ENCODE assay signal across 9 cellular contexts in the genomic region with DNA sequence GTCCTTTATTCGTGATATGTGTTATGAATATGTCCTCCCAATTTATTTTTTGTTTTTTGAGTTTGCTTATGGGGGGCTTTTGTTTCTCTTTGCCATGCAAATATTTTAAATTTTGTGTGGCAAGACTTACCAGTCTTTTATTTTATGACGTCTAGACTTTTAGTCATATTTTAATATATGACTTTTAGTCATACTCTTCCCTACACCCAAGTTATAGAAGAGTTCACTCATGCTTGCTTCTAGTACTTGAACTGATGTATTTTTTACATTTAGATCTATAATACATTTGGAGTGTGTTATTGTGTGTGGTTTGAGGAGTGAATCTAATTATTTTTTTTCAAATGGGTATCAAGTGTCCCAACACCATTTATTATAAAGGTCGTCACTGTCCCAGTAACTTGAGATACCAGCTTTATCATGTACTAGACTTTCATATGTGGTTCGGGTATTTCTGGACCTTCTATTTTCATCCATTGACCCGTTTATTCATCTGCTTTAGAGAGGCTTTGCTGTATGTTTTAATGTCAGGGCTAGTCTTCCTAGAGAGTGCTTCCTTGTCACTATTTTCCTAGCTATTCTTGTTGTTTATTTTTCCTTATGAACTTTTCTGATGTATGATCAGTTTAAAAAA. TPM values are rescaled to one million over a fixed set of nuclear protein-coding genes. Genes with fewer than 3 reads are reported as not detected.
DNase-seq lines count a peak whose midpoint lies in the region; ATAC-seq and TF ChIP-seq lines count a peak whose summit lies in the region.
"Had no signal": no experiment of that assay in that cellular context is flagged by ENCODE, and none has a peak within 500 bp of the region (broad histone marks: within the 10 kb centered on the region; RNA-seq: fewer than 3 reads in every experiment).

No MANE protein-coding gene starts in this region.

- ATAC-seq in left cardiac atrium: no peak
- ATAC-seq in GM21825 (IDR thresholded peaks at IDR 0.05; ENCODE audit: unreplicated experiment): no peak
- no peak for ATAC-seq in body of pancreas

- WGBS in body of pancreas, 2 donors: 47 to 59% methylated on average over 5 of the region's 5 CpGs

- H3K4me3 ChIP-seq in right atrium auricular region (peak overlapping the region; percentile 28 to 61), ascending aorta (peak overlapping the region; percentile 48 to 58), mucosa of stomach (ENCODE audit: low read length) (no peak overlapping the region), vagina (peak overlapping the region; percentile 46 to 68), body of pancreas (no peak overlapping the region)

- H3K36me3 ChIP-seq in right atrium auricular region (no peaks in the 10 kb centered on the region), ascending aorta (no peaks in the 10 kb centered on the region), mucosa of stomach (ENCODE audit: control insufficient read depth, insufficient read depth, low read length) (no peaks in the 10 kb centered on the region), vagina (no peaks in the 10 kb centered on the region), body of pancreas (replicated peaks in 1 of 2; ENCODE audit: insufficient read depth in 1 of 2, low read depth in 2 of 2) (no peaks in the 10 kb centered on the region)

- peak overlapping the region; percentile 24 for H3K9ac ChIP-seq in mucosa of stomach (ENCODE audit: low read length)

- no peak for TF ChIP-seq CTCF in right atrium auricular region (IDR thresholded peaks at IDR 0.05)
- no peak for TF ChIP-seq CTCF in ascending aorta (IDR thresholded peaks at IDR 0.05)
- no peak for TF ChIP-seq CTCF in vagina (IDR thresholded peaks at IDR 0.05)
- no peak for TF ChIP-seq CTCF in body of pancreas (IDR thresholded peaks at IDR 0.05)

- no peak for DNase-seq in right atrium auricular region (ENCODE audit: low spot score)
- no peak for DNase-seq in left cardiac atrium
- no peak for DNase-seq in ascending aorta (ENCODE audit: low spot score in 2 of 2)
- DNase-seq in vagina (ENCODE audit: extremely low spot score in 2 of 2): no peak
- no peak for DNase-seq in body of pancreas
- no peak for DNase-seq in NCI-H187 (lab: John Stamatoyannopoulos, UW)
- DNase-seq: NCI-H524 had no signal

- H3K27me3 ChIP-seq in right atrium auricular region (no peaks in the 10 kb centered on the region), ascending aorta (no peaks in the 10 kb centered on the region), mucosa of stomach (ENCODE audit: control insufficient read depth, insufficient read depth, low read length) (peaks cover 8% of the 10 kb centered on the region), vagina (no peaks in the 10 kb centered on the region), body of pancreas (no peaks in the 10 kb centered on the region)

- TF ChIP-seq POLR2A in vagina (IDR thresholded peaks at IDR 0.05): no peak
- no peak for TF ChIP-seq POLR2A in body of pancreas (IDR thresholded peaks at IDR 0.05)

- H3K4me1 ChIP-seq in right atrium auricular region (peaks cover 0 to 3% of the 10 kb centered on the region in 2 donors), ascending aorta (peaks cover 0 to 4% of the 10 kb centered on the region in 2 donors), mucosa of stomach (ENCODE audit: control insufficient read depth, insufficient read depth, low read length) (no peaks in the 10 kb centered on the region), vagina (peaks cover 4% of the 10 kb centered on the region), body of pancreas (peaks cover 6% of the 10 kb centered on the region)

- intact Hi-C loops in left cardiac atrium (cut with DNase I) (no loop called here), ascending aorta (cut with DNase I) (no loop called here), vagina (cut with DNase I) (no loop called here), body of pancreas (cut with DNase I) (no loop called here)

- H3K27ac ChIP-seq in right atrium auricular region (peak overlapping the region in 1 of 2 donors; percentile 60), ascending aorta (no peak overlapping the region), vagina (no peak overlapping the region), body of pancreas (no peak overlapping the region)

- H3K9me3 ChIP-seq in right atrium auricular region: peaks cover 7 to 23% of the 10 kb centered on the region in 2 donors
- H3K9me3 ChIP-seq in ascending aorta: peaks cover 0 to 12% of the 10 kb centered on the region in 2 donors
- peaks cover 5% of the 10 kb centered on the region for H3K9me3 ChIP-seq in mucosa of stomach (ENCODE audit: control insufficient read depth, low read length)
- peaks cover 5% of the 10 kb centered on the region for H3K9me3 ChIP-seq in vagina
- peaks cover 0 to 9% (median 0%) of the 10 kb centered on the region in 3 donors for H3K9me3 ChIP-seq in body of pancreas

RNA-seq across cellular contexts. Expression of a gene that starts 0.8 kb away (rescaled TPM):
- 1 to 10 TPM; 1.1 to 1.7 TPM for total RNA-seq in right atrium auricular region
- total RNA-seq in left cardiac atrium: 1 to 10 TPM; 1.5 to 1.6 TPM
- not detected for total RNA-seq in ascending aorta
- total RNA-seq in vagina: 5.9 TPM
- total RNA-seq in body of pancreas: under 1 TPM in 1 of 2 donors, not detected in 1; 0.52 TPM

RNA-seq across cellular contexts. Expression of a gene that starts 14.1 kb away (rescaled TPM):
- total RNA-seq in right atrium auricular region (10 to 100 TPM in 1 of 2 donors, 1 to 10 TPM in 1; 8.6 to 12.1 TPM), left cardiac atrium (10 to 100 TPM; 13.6 to 25.0 TPM), ascending aorta (22.4 TPM), vagina (17.7 TPM), body of pancreas (10 to 100 TPM; 13.5 to 17.6 TPM)

RNA-seq across cellular contexts. Expression of a gene that starts 14.1 kb away (rescaled TPM):
- 10 to 100 TPM in 1 of 2 donors, 1 to 10 TPM in 1; 9.2 to 14.5 TPM for total RNA-seq in right atrium auricular region
- 10 to 100 TPM; 16.8 to 27.0 TPM for total RNA-seq in left cardiac atrium
- 8.1 TPM for total RNA-seq in ascending aorta
- 19.4 TPM for total RNA-seq in vagina
- 10 to 100 TPM; 13.2 to 17.1 TPM for total RNA-seq in body of pancreas

Comparison
In these comparisons a context has a peak if more than half of its experiments do, and no peak if none do; other contexts are left out.
1. H3K4me3 ChIP-seq: peak in right atrium auricular region (2 of 2), ascending aorta (2 of 2) and vagina (2 of 2); none in mucosa of stomach (single experiment) and body of pancreas (0 of 2).